12 cellular contexts compared by ENCODE assay signal in genomic region chr3:123076496-123077418, GRCh38. TPM values are rescaled to one million over a fixed set of nuclear protein-coding genes. Genes with fewer than 3 reads are reported as not detected.
DNase-seq lines count a peak whose midpoint lies in the region; ATAC-seq and TF ChIP-seq lines count a peak whose summit lies in the region.
"Had no signal": no experiment of that assay in that cellular context is flagged by ENCODE, and none has a peak within 500 bp of the region (broad histone marks: within the 10 kb centered on the region; RNA-seq: fewer than 3 reads in every experiment).

No MANE protein-coding gene starts in this region.

- H3K9me2 ChIP-seq in MM.1S (replicated peaks; ENCODE audit: insufficient read depth, low read length): no peaks in the 10 kb centered on the region

- no TSS peak for BruUV-seq in Calu3 (replicated peaks; lab: Mats Ljungman, UMichigan)

- peaks cover 11% of the 10 kb centered on the region for H3K4me1 ChIP-seq in mucosa of descending colon (ENCODE audit: low read depth)
- H3K4me1 ChIP-seq in MM.1S (ENCODE audit: low read length): 0 out of 2 replicates have a peak, but pooled peaks cover 2% of the 10 kb centered on the region

- TF ChIP-seq CTCF in Calu3 (IDR thresholded peaks at IDR 0.05; ENCODE audit: unreplicated experiment) (no peak), mucosa of descending colon (IDR thresholded peaks at IDR 0.05) (no peak), MM.1S (IDR thresholded peaks at IDR 0.05; ENCODE audit: low read length) (no peak)

- peaks cover 12% of the 10 kb centered on the region for H4K20me1 ChIP-seq in MM.1S (ENCODE audit: insufficient read depth, low read length)

- ATAC-seq in mucosa of descending colon: peak; percentile 62
- ATAC-seq in HG02642 (IDR thresholded peaks at IDR 0.05; ENCODE audit: poor library complexity, unreplicated experiment): no peak

- no peaks in the 10 kb centered on the region for H3F3A ChIP-seq in MM.1S (ENCODE audit: insufficient read depth, low read length)

- intact Hi-C loops in Calu3 (cut with micrococcal nuclease; ENCODE audit: unreplicated experiment): no loop called here
- intact Hi-C loops in mucosa of descending colon (cut with DNase I, micrococcal nuclease): no loop called here

- H3K36me3 ChIP-seq in mucosa of descending colon (ENCODE audit: low read depth) (no peaks in the 10 kb centered on the region), MM.1S (replicated peaks; ENCODE audit: insufficient read depth, low read length) (no peaks in the 10 kb centered on the region)
- H3K36me3 ChIP-seq: BLaER1 treated with 17β-estradiol and CSF1 and Interleukin-3, amounts not matched to agents 10 nM and 100 nM; Peyer's patch had no signal

- H3K9ac ChIP-seq in MM.1S (ENCODE audit: low read length): no peak overlapping the region
- H3K9ac ChIP-seq: BLaER1 treated with 17β-estradiol and CSF1 and Interleukin-3, amounts not matched to agents 10 nM and 100 nM had no signal

- H3K36me3 Mint-ChIP-seq in Calu3 (ENCODE audit: insufficient read depth, unreplicated experiment): no peaks in the 10 kb centered on the region

- H3K9me3 Mint-ChIP-seq in Calu3 (ENCODE audit: low read depth, unreplicated experiment): no peaks in the 10 kb centered on the region
- H3K9me3 Mint-ChIP-seq: activated naive CD4-positive, alpha-beta T cell treated with anti-CD3 and anti-CD28 coated beads, Interleukin-2, amount 50 U/mL, for 24 hours had no signal

- H3K27ac ChIP-seq in MM.1S (ENCODE audit: low read length): no peak overlapping the region
- H3K27ac ChIP-seq: BLaER1 treated with 17β-estradiol and CSF1 and Interleukin-3, amounts not matched to agents 10 nM and 100 nM had no signal

- no peak overlapping the region for H3K4me2 ChIP-seq in MM.1S (ENCODE audit: low read depth, low read length)
- H3K4me2 ChIP-seq: BLaER1 treated with 17β-estradiol and CSF1 and Interleukin-3, amounts not matched to agents 10 nM and 100 nM had no signal

- no peak overlapping the region for H2AFZ ChIP-seq in MM.1S (ENCODE audit: low read length)

- no peak overlapping the region for H3K27ac Mint-ChIP-seq in Calu3 (ENCODE audit: unreplicated experiment)
- H3K27ac Mint-ChIP-seq: activated naive CD4-positive, alpha-beta T cell treated with anti-CD3 and anti-CD28 coated beads, Interleukin-2, amount 50 U/mL, for 24 hours had no signal

- no peaks in the 10 kb centered on the region for H3K27me3 ChIP-seq in MM.1S (replicated peaks; ENCODE audit: insufficient read depth, low read length)
- H3K27me3 ChIP-seq: Peyer's patch had no signal

- CTCF ChIA-PET in Calu3 (lab: Charles Lee): no interaction called here

- H3K4me3 ChIP-seq in mucosa of descending colon (no peak overlapping the region), MM.1S (ENCODE audit: low read length) (no peak overlapping the region)
- H3K4me3 ChIP-seq: BLaER1 treated with 17β-estradiol and CSF1 and Interleukin-3, amounts not matched to agents 10 nM and 100 nM; Peyer's patch had no signal

- no peak overlapping the region for H3K4me3 Mint-ChIP-seq in Calu3 (ENCODE audit: low read depth, unreplicated experiment)
- H3K4me3 Mint-ChIP-seq: activated naive CD4-positive, alpha-beta T cell treated with anti-CD3 and anti-CD28 coated beads, Interleukin-2, amount 50 U/mL, for 24 hours had no signal

- DNase-seq in Calu3 (peak; percentile 6), NCI-H2081 treated with DMSO at 0.1 percent for 48 hours (lab: John Stamatoyannopoulos, UW) (peak; percentile 41), dermis microvascular lymphatic vessel endothelial cell (ENCODE audit: low read depth in 2 of 2) (peak; percentile 55 to 74), mucosa of descending colon (no peak), RPMI8226 (no peak), MM.1S (no peak)
- no peak for DNase-seq in activated naive CD4-positive, alpha-beta T cell (lab: John Stamatoyannopoulos, UW)
- DNase-seq: activated CD4-positive, alpha-beta T cell treated with anti-CD3 and anti-CD28 coated beads for 1 hour; Peyer's patch had no signal

- H3K4me1 Mint-ChIP-seq in Calu3 (ENCODE audit: low read depth, unreplicated experiment): peaks cover 23% of the 10 kb centered on the region

- H3K79me2 ChIP-seq in MM.1S (ENCODE audit: low read length): peaks cover 95% of the 10 kb centered on the region

- H3K27me3 Mint-ChIP-seq in Calu3 (ENCODE audit: unreplicated experiment): no peaks in the 10 kb centered on the region
- H3K27me3 Mint-ChIP-seq: activated naive CD4-positive, alpha-beta T cell treated with anti-CD3 and anti-CD28 coated beads, Interleukin-2, amount 50 U/mL, for 24 hours had no signal

- H3K9me3 ChIP-seq in mucosa of descending colon (no peaks in the 10 kb centered on the region), MM.1S (replicated peaks; ENCODE audit: insufficient read depth, low read length) (no peaks in the 10 kb centered on the region)
- H3K9me3 ChIP-seq: BLaER1 treated with 17β-estradiol and CSF1 and Interleukin-3, amounts not matched to agents 10 nM and 100 nM; Peyer's patch had no signal

RNA-seq across cellular contexts. Expression of gene PDIA5, which starts 9.9 kb away (rescaled TPM):
- total RNA-seq in Calu3 (2022): 31.5 and 31.6 TPM in 2 replicates
- 67.3 and 82.4 TPM in 2 replicates for total RNA-seq in dermis microvascular lymphatic vessel endothelial cell
- total RNA-seq in mucosa of descending colon: 10 to 100 TPM; 21.5 to 49.1 (median 22.0) TPM

RNA-seq across cellular contexts. Expression of gene SEMA5B, which starts 49.2 kb away (rescaled TPM):
- total RNA-seq in Calu3 (2022): not detected in 2 replicates
- under 0.01 and 0.13 TPM in 2 replicates for total RNA-seq in dermis microvascular lymphatic vessel endothelial cell
- total RNA-seq in mucosa of descending colon: under 1 TPM; 0.34 to 0.89 (median 0.35) TPM

Comparison
In these comparisons a context has a peak if more than half of its experiments do, and no peak if none do; other contexts are left out.
1. DNase-seq: peak in Calu3 (single experiment), NCI-H2081 treated with DMSO at 0.1 percent for 48 hours (single experiment) and dermis microvascular lymphatic vessel endothelial cell (2 of 2); none in mucosa of descending colon (0 of 3), RPMI8226 (single experiment), MM.1S (single experiment) and activated naive CD4-positive, alpha-beta T cell (0 of 4).